ENCODE assay signal across 2 cellular contexts in the genomic region with DNA sequence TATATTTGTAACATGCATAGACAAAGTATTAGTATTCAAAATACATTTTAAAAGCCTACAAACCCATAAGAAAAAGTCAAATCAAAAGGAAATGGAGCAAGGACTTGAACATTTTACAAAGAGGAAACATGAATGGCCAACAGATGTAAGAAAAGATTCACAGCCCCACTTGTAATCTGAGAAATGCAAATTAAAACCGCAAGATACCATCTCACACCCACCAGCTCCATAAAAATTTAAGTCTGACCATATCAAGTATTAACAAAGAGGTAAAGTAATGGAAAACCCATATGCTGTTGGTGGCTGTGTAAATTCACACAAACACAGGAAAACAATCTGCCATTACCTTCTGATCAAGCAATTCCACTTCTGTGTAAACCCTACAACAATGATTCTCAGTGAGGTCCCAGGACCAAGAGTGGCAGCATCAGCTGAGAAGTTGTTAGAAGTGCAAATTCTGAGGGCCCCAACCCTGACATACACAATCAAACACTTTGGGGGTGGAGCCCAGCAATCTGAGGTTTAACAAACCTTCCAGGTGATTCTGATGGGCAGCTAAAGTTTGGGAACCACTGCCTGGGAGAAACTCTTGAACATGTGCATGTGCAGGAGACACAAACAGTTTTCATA.
TF ChIP-seq lines count a peak whose summit lies in the region.

No MANE protein-coding gene starts in this region.

TF ChIP-seq in IMR-90, 13 proteins besides CTCF, POLR2A, EP300 and RAD21:
- no peak for TF ChIP-seq BHLHE40 (IDR thresholded peaks at IDR 0.05; ENCODE audit: low read depth, low read length)
- TF ChIP-seq MAZ (IDR thresholded peaks at IDR 0.05; ENCODE audit: borderline replicate concordance, low read depth, low read length): no peak
- no peak for TF ChIP-seq MXI1 (IDR thresholded peaks at IDR 0.05; ENCODE audit: borderline replicate concordance, low read depth, low read length)
- TF ChIP-seq SMC3 (IDR thresholded peaks at IDR 0.05; ENCODE audit: low read depth, low read length): no peak
- no peak for TF ChIP-seq USF2 (IDR thresholded peaks at IDR 0.05; ENCODE audit: low read depth, low read length)
- TF ChIP-seq ELK1 (IDR thresholded peaks at IDR 0.05; ENCODE audit: borderline replicate concordance, low read depth, low read length): no peak
- no peak for TF ChIP-seq MAFK (IDR thresholded peaks at IDR 0.05; ENCODE audit: low read depth, low read length)
- no peak for TF ChIP-seq RFX5 (IDR thresholded peaks at IDR 0.05; ENCODE audit: low read depth, low read length)
- TF ChIP-seq FOS (IDR thresholded peaks at IDR 0.05; ENCODE audit: low read depth, low read length): no peak
- TF ChIP-seq NFE2L2 (IDR thresholded peaks at IDR 0.05; ENCODE audit: low read depth, low read length): no peak
- no peak for TF ChIP-seq CEBPB (IDR thresholded peaks at IDR 0.05; ENCODE audit: low read depth, low read length)
TF ChIP-seq in IMR-90: peak in this region for 0.

TF ChIP-seq in GM12878, 131 proteins besides CTCF, POLR2A, EP300 and RAD21:
- TF ChIP-seq WRNIP1 (IDR thresholded peaks at IDR 0.05; ENCODE audit: borderline replicate concordance, low read depth, low read length) (no peak), RUNX3 (IDR thresholded peaks at IDR 0.05; ENCODE audit: low read length) (peak; percentile 84), POU2F2 (IDR thresholded peaks at IDR 0.05; ENCODE audit: borderline replicate concordance, low read depth, low read length) (peak; percentile 55; the same call in 1 of the 3 replicates), DPF2 (IDR thresholded peaks at IDR 0.05) (0 out of 2 replicates have a peak, but pooled peaks have one; percentile 26), JUNB (IDR thresholded peaks at IDR 0.05) (no peak), RCOR1 (conservative IDR thresholded peaks at IDR 0.05; ENCODE audit: low read depth, low read length) (no peak), IKZF2 (IDR thresholded peaks at IDR 0.05) (0 out of 4 replicates have a peak, but pooled peaks of 1 of the 2 experiments have one; percentile 23), ZNF274 (IDR thresholded peaks at IDR 0.05; ENCODE audit: insufficient read depth, insufficient read length) (no peak)
- TF ChIP-seq, protein P1, sequence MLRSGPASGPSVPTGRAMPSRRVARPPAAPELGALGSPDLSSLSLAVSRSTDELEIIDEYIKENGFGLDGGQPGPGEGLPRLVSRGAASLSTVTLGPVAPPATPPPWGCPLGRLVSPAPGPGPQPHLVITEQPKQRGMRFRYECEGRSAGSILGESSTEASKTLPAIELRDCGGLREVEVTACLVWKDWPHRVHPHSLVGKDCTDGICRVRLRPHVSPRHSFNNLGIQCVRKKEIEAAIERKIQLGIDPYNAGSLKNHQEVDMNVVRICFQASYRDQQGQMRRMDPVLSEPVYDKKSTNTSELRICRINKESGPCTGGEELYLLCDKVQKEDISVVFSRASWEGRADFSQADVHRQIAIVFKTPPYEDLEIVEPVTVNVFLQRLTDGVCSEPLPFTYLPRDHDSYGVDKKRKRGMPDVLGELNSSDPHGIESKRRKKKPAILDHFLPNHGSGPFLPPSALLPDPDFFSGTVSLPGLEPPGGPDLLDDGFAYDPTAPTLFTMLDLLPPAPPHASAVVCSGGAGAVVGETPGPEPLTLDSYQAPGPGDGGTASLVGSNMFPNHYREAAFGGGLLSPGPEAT (IDR thresholded peaks at IDR 0.05; ENCODE audit: low read depth): peak; percentile 30; the same call in 1 of the 2 replicates
